ENCODE assay signal across 2 cellular contexts in genomic region chr2:170694316-170694715, GRCh38.
TF ChIP-seq lines count a peak whose summit lies in the region.

No MANE protein-coding gene starts in this region.

TF ChIP-seq in GM12891, 5 proteins besides CTCF, POLR2A, EP300 and RAD21:
- TF ChIP-seq POU2F2 (IDR thresholded peaks at IDR 0.05; ENCODE audit: low read depth, low read length) (no peak), PAX5 (IDR thresholded peaks at IDR 0.05; ENCODE audit: insufficient read depth, low read length, severe bottlenecking) (no peak), TAF1 (IDR thresholded peaks at IDR 0.05; ENCODE audit: low read depth, low read length) (no peak), SPI1 (IDR thresholded peaks at IDR 0.05; ENCODE audit: low read depth, low read length) (no peak), POLR2AphosphoS5 (IDR thresholded peaks at IDR 0.05; ENCODE audit: low read depth, low read length) (no peak)

TF ChIP-seq in H1, 55 proteins besides CTCF, POLR2A, EP300 and RAD21 (continued from another document):
- no peak for TF ChIP-seq TEAD4 (IDR thresholded peaks at IDR 0.05; ENCODE audit: low read depth, low read length)
